Comparison of ENCODE assay signal across 25 cellular contexts in the genomic region with DNA sequence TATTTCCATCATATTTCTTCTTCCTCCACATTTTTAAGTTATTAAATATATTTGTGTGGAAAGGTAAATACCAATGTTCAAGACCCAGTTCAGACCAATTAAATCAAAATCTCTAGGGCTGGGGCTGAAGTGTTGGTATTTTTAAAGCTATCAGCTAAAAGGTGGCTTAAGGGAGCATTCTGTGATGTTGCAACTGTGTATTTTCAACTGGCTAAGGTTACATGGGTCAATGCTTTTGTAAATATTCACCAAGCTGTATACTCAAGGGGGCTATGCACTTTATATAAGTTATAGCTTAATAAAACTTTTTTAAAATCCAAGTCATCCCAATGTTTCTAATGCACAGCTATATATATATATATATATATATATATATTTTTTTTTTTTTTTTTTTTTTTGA.
DNase-seq lines count a peak whose midpoint lies in the region; ATAC-seq, FAIRE-seq and TF ChIP-seq lines count a peak whose summit lies in the region.
"Had no signal": no experiment of that assay in that cellular context is flagged by ENCODE, and none has a peak within 500 bp of the region (broad histone marks: within the 10 kb centered on the region; RNA-seq: fewer than 3 reads in every experiment).

No MANE protein-coding gene starts in this region.

- H3K4me1 Mint-ChIP-seq in T-helper 17 cell: no peaks in the 10 kb centered on the region
- H3K4me1 Mint-ChIP-seq: CD14-positive monocyte; CD4-positive, alpha-beta memory T cell; CD4-positive, CD25-positive, alpha-beta regulatory T cell; CD8-positive, alpha-beta memory T cell had no signal

- no peak for TF ChIP-seq RAD21 in HepG2 (CRISPR knock-in tag; IDR thresholded peaks at IDR 0.05)

- BruUV-seq in OCI-LY7 (replicated peaks; lab: Mats Ljungman, UMichigan): no TSS peak
- BruUV-seq in HepG2 (replicated peaks; lab: Mats Ljungman, UMichigan): no TSS peak

- peak overlapping the region; percentile 32; the same call in 1 of the 2 replicates for H2AFZ ChIP-seq in OCI-LY7 (ENCODE audit: low read length)
- H2AFZ ChIP-seq in HepG2 (ENCODE audit: low read length): no peak overlapping the region

- no peak overlapping the region for H3K4me3 Mint-ChIP-seq in T-helper 17 cell
- H3K4me3 Mint-ChIP-seq: CD14-positive monocyte; CD4-positive, alpha-beta memory T cell; CD4-positive, CD25-positive, alpha-beta regulatory T cell; CD8-positive, alpha-beta memory T cell had no signal

- no peaks in the 10 kb centered on the region for H3K9me2 ChIP-seq in OCI-LY7 (ENCODE audit: insufficient read depth, low read length)

- H3K9ac ChIP-seq in HepG2 (ENCODE audit: insufficient read depth, low read depth, low read length): no peak overlapping the region
- H3K9ac ChIP-seq: BLaER1 had no signal

- no peaks in the 10 kb centered on the region for H3K36me3 Mint-ChIP-seq in T-helper 17 cell (ENCODE audit: low read depth)
- H3K36me3 Mint-ChIP-seq: CD14-positive monocyte; CD4-positive, alpha-beta memory T cell; CD4-positive, CD25-positive, alpha-beta regulatory T cell; CD8-positive, alpha-beta memory T cell had no signal

- peaks cover 47% of the 10 kb centered on the region for H3K36me3 ChIP-seq in OCI-LY7 (ENCODE audit: insufficient read depth, low read length)
- H3K36me3 ChIP-seq in HepG2 (replicated peaks in 1 of 2; ENCODE audit: control insufficient read depth in 1 of 2, insufficient read depth in 2 of 2, low read length in 2 of 2): no peaks in the 10 kb centered on the region
- H3K36me3 ChIP-seq: BE2C, BLaER1 had no signal

- H3K27me3 Mint-ChIP-seq in T-helper 17 cell: no peaks in the 10 kb centered on the region
- H3K27me3 Mint-ChIP-seq: CD4-positive, alpha-beta memory T cell; CD4-positive, CD25-positive, alpha-beta regulatory T cell; CD8-positive, alpha-beta memory T cell had no signal

- H3K4me2 ChIP-seq in OCI-LY7 (ENCODE audit: low read length) (no peak overlapping the region), HepG2 (ENCODE audit: low read depth, low read length) (no peak overlapping the region)
- H3K4me2 ChIP-seq: A549, BLaER1 had no signal

- H3K4me1 ChIP-seq in OCI-LY7 (ENCODE audit: insufficient read depth, low read length, poor library complexity, severe bottlenecking): peaks cover 12% of the 10 kb centered on the region
- H3K4me1 ChIP-seq in HepG2 (ENCODE audit: insufficient read depth, low read length): no peaks in the 10 kb centered on the region
- H3K4me1 ChIP-seq: A549, BE2C, BLaER1 had no signal

- intact Hi-C loops in OCI-LY7 (cut with micrococcal nuclease; ENCODE audit: unreplicated experiment): loop anchor here (2.0 kb wide), 1 partner anchor 32 kb away; no protein-coding TSS in a partner anchor
- intact Hi-C loops in HepG2 (cut with micrococcal nuclease; ENCODE audit: unreplicated experiment): no loop called here

- no peak overlapping the region for H3K27ac Mint-ChIP-seq in T-helper 17 cell
- H3K27ac Mint-ChIP-seq: CD14-positive monocyte; CD4-positive, alpha-beta memory T cell; CD4-positive, CD25-positive, alpha-beta regulatory T cell; CD8-positive, alpha-beta memory T cell had no signal

- H4K20me1 ChIP-seq in OCI-LY7 (ENCODE audit: insufficient read depth, low read length) (no peaks in the 10 kb centered on the region), HepG2 (ENCODE audit: insufficient read depth, low read length) (no peaks in the 10 kb centered on the region)
- H4K20me1 ChIP-seq: BLaER1 had no signal

- no peak for TF ChIP-seq EP300 in HepG2 (IDR thresholded peaks at IDR 0.05; ENCODE audit: low read depth in 2 of 2, low read length in 2 of 2)
- TF ChIP-seq EP300 in HepG2 (CRISPR knock-in tag; IDR thresholded peaks at IDR 0.05; ENCODE audit: borderline replicate concordance): no peak

- TF ChIP-seq POLR2A in HepG2 (IDR thresholded peaks at IDR 0.05; ENCODE audit: insufficient read depth in 1 of 2, low read depth in 2 of 2, low read length in 2 of 2): no peak

- H3K27me3 ChIP-seq in HepG2 (ENCODE audit: control insufficient read depth in 1 of 2, insufficient read depth in 2 of 2, low read length in 2 of 2): no peaks in the 10 kb centered on the region
- H3K27me3 ChIP-seq: BE2C, BLaER1 had no signal

- in situ Hi-C loops in HepG2 (cut with HindIII; ENCODE audit: extremely low pct_ligation_motif_present, low pct_unique_long_range_greater_than_20kb): no loop called here

- H3K79me2 ChIP-seq in OCI-LY7 (ENCODE audit: insufficient read depth, low read depth, low read length): no peaks in the 10 kb centered on the region
- no peaks in the 10 kb centered on the region for H3K79me2 ChIP-seq in HepG2 (ENCODE audit: insufficient read depth, low read length)

- H3K27ac ChIP-seq in OCI-LY7 (ENCODE audit: low read depth, low read length, poor library complexity, severe bottlenecking): no peak overlapping the region
- H3K27ac ChIP-seq in HepG2 (ENCODE audit: extremely low read length, insufficient read depth, low read length): no peak overlapping the region
- H3K27ac ChIP-seq: 22Rv1, A549, BLaER1 had no signal

- DNase-seq in HuH-7 (ENCODE audit: low spot score): peak; percentile 9
- DNase-seq in OCI-LY7 (ENCODE audit: low spot score): no peak
- no peak for DNase-seq in HepG2 (ENCODE audit: low spot score)
- no peak for DNase-seq in T-helper 17 cell
- DNase-seq: BE2C; C1 segment of cervical spinal cord; CD4-positive, alpha-beta memory T cell; CD4-positive, CD25-positive, alpha-beta regulatory T cell; CD8-positive, alpha-beta memory T cell; COR-L47; DMS 273 treated with DMSO at 0.1 percent for 48 hours; DMS153; DMS53; DMS79; DND-41; EL; GDM1 had no signal

- ATAC-seq in HepG2: peak; percentile 47; the same call in 1 of the 3 replicates
- no peak for ATAC-seq in T-helper 17 cell
- no peak for ATAC-seq in HG02973 (IDR thresholded peaks at IDR 0.05; ENCODE audit: unreplicated experiment)
- ATAC-seq: A549, GM12878 had no signal

- no peak for TF ChIP-seq CTCF in OCI-LY7 (conservative IDR thresholded peaks at IDR 0.05; ENCODE audit: low read length)
- TF ChIP-seq CTCF in HepG2 (CRISPR knock-in tag; IDR thresholded peaks at IDR 0.05): no peak

- peaks cover 58% of the 10 kb centered on the region for H3K9me3 ChIP-seq in OCI-LY7 (ENCODE audit: low read length)
- H3K9me3 ChIP-seq in HepG2 (ENCODE audit: low read length): no peaks in the 10 kb centered on the region
- H3K9me3 ChIP-seq in T-helper 17 cell (ENCODE audit: control insufficient read depth, low read length, poor library complexity, severe bottlenecking): no peaks in the 10 kb centered on the region
- H3K9me3 ChIP-seq: A549, BE2C, BLaER1 had no signal

- CTCF ChIA-PET in OCI-LY7 (lab: Charles Lee; ENCODE audit: unreplicated experiment) (interaction anchor here (1.0 kb wide), 1 partner anchor 8 kb away, joined by 3 read pairs; no protein-coding TSS in a partner anchor), HepG2 (lab: Yijun Ruan, JAX; ENCODE audit: low intra/inter-chr PET ratio, low total read pairs) (no interaction called here)

- no peak for FAIRE-seq in HepG2 (lab: Jason Lieb, UNC)
- FAIRE-seq: A549, GM12878, GM12892, GM18507 had no signal

- POLR2A ChIA-PET in OCI-LY7 (lab: Charles Lee): interaction anchor here (0.7 kb wide), 1 partner anchor 9 kb away, joined by 3 read pairs; no protein-coding TSS in a partner anchor
- POLR2A ChIA-PET in HepG2 (lab: Yijun Ruan, JAX): no interaction called here

- H3K4me3 ChIP-seq in OCI-LY7 (ENCODE audit: low read depth, low read length, poor library complexity, severe bottlenecking) (no peak overlapping the region), HepG2 (replicated peaks in 1 of 3; ENCODE audit: insufficient read depth in 1 of 3, low read depth in 2 of 3, low read length in 3 of 3) (no peak overlapping the region)
- H3K4me3 ChIP-seq: A549, BLaER1, GM12878 had no signal

TF ChIP-seq in HepG2, 621 proteins besides CTCF, POLR2A, EP300 and RAD21:
- TF ChIP-seq NR1H2 (CRISPR knock-in tag; IDR thresholded peaks at IDR 0.05; ENCODE audit: borderline replicate concordance, low read depth) (no peak), NR2F2 (IDR thresholded peaks at IDR 0.05; ENCODE audit: borderline replicate concordance, low read depth) (peak; percentile 60; the same call in 1 of the 2 replicates), CEBPB (IDR thresholded peaks at IDR 0.05; ENCODE audit: borderline replicate concordance, low read depth, low read length) (peak; percentile 56), NR2F1 (CRISPR knock-in tag; IDR thresholded peaks at IDR 0.05) (peak in 1 of 2 experiments; percentile 13; a peak in 2 of 4 replicates), NR2F6 (IDR thresholded peaks at IDR 0.05) (peak; percentile 47; the same call in 1 of the 2 replicates), NR2F6 (CRISPR knock-in tag; IDR thresholded peaks at IDR 0.05) (no peak)
